Comparison of ENCODE assay signal across 1 cellular context in genomic region chr1:53160924-53161378, GRCh38.
TF ChIP-seq lines count a peak whose summit lies in the region.

No MANE protein-coding gene starts in this region.

TF ChIP-seq in HepG2, 621 proteins besides CTCF, POLR2A, EP300 and RAD21 (continued from another document and continues in another):
- no peak for TF ChIP-seq FUBP1 (CRISPR knock-in tag; IDR thresholded peaks at IDR 0.05; ENCODE audit: borderline replicate concordance)
- TF ChIP-seq MXD3 (CRISPR knock-in tag; IDR thresholded peaks at IDR 0.05), result 0 out of 2 replicates have a peak, but pooled peaks have one; percentile 19
- TF ChIP-seq MAF1 (CRISPR knock-in tag; IDR thresholded peaks at IDR 0.05; ENCODE audit: borderline replicate concordance), result no peak
- 0 out of 2 replicates have a peak, but pooled peaks have one; percentile 63 for TF ChIP-seq ZNF546 (CRISPR knock-in tag; conservative IDR thresholded peaks at IDR 0.05)
- TF ChIP-seq ZNF550 (CRISPR knock-in tag; IDR thresholded peaks at IDR 0.05; ENCODE audit: borderline replicate concordance), result no peak
- peak; percentile 82; the same call in 1 of the 2 replicates for TF ChIP-seq ZNF510 (CRISPR knock-in tag; IDR thresholded peaks at IDR 0.05; ENCODE audit: low read depth)
- 0 out of 2 replicates have a peak, but pooled peaks have one; percentile 42 for TF ChIP-seq ZNF337 (CRISPR knock-in tag; IDR thresholded peaks at IDR 0.05; ENCODE audit: borderline replicate concordance, low read depth)
- no peak for TF ChIP-seq ZNF790 (CRISPR knock-in tag; IDR thresholded peaks at IDR 0.05; ENCODE audit: borderline replicate concordance)
- peak; percentile 29; the same call in 1 of the 2 replicates for TF ChIP-seq ZNF143 (CRISPR knock-in tag; IDR thresholded peaks at IDR 0.05)
- peak; percentile 49; the same call in 1 of the 2 replicates for TF ChIP-seq GATAD1 (CRISPR knock-in tag; IDR thresholded peaks at IDR 0.05)
- no peak for TF ChIP-seq DBP (CRISPR knock-in tag; IDR thresholded peaks at IDR 0.05; ENCODE audit: not compliant biosample characterization)
- peak; percentile 66 for TF ChIP-seq HMGXB3 (CRISPR knock-in tag; IDR thresholded peaks at IDR 0.05; ENCODE audit: borderline replicate concordance)
- no peak for TF ChIP-seq ATM (IDR thresholded peaks at IDR 0.05; ENCODE audit: borderline replicate concordance)
- TF ChIP-seq MZF1 (CRISPR knock-in tag; IDR thresholded peaks at IDR 0.05; ENCODE audit: borderline replicate concordance), result 0 out of 2 replicates have a peak, but pooled peaks have one; percentile 48
- peak; percentile 68; the same call in 1 of the 2 replicates for TF ChIP-seq TCF7 (IDR thresholded peaks at IDR 0.05; ENCODE audit: low read depth)
- no peak for TF ChIP-seq CHD2 (IDR thresholded peaks at IDR 0.05; ENCODE audit: low read depth, low read length)
- no peak for TF ChIP-seq DDIT3 (CRISPR knock-in tag; IDR thresholded peaks at IDR 0.05)
- TF ChIP-seq ZKSCAN1 (IDR thresholded peaks at IDR 0.05; ENCODE audit: low read length), result peak; percentile 8; the same call in 1 of the 2 replicates
- TF ChIP-seq ZBED4 (CRISPR knock-in tag; IDR thresholded peaks at IDR 0.05; ENCODE audit: borderline replicate concordance), result peak; percentile 27; the same call in 1 of the 2 replicates
- peak; percentile 91 for TF ChIP-seq ZBTB7B (CRISPR knock-in tag; IDR thresholded peaks at IDR 0.05)
- no peak for TF ChIP-seq CSRNP1 (CRISPR knock-in tag; IDR thresholded peaks at IDR 0.05)
- TF ChIP-seq BCL6 (CRISPR knock-in tag; IDR thresholded peaks at IDR 0.05), result peak; percentile 83
- TF ChIP-seq ZNF609 (CRISPR knock-in tag; IDR thresholded peaks at IDR 0.05; ENCODE audit: borderline replicate concordance), result peak; percentile 97
- 0 out of 2 replicates have a peak, but pooled peaks have one; percentile 43 for TF ChIP-seq ZFP36L2 (CRISPR knock-in tag; IDR thresholded peaks at IDR 0.05)
- no peak for TF ChIP-seq TBP (CRISPR knock-in tag; IDR thresholded peaks at IDR 0.05)
- TF ChIP-seq NONO (IDR thresholded peaks at IDR 0.05), result no peak
- peak; percentile 91 for TF ChIP-seq NONO (CRISPR knock-in tag; conservative IDR thresholded peaks at IDR 0.05)
- peak; percentile 80 for TF ChIP-seq ZNF205 (CRISPR knock-in tag; IDR thresholded peaks at IDR 0.05)
- peak; percentile 98 for TF ChIP-seq FOXO1 (CRISPR knock-in tag; IDR thresholded peaks at IDR 0.05)
- TF ChIP-seq EHMT2 (IDR thresholded peaks at IDR 0.05; ENCODE audit: borderline replicate concordance, low read depth, low read length), result no peak; the same call in 1 of the 2 replicates
- TF ChIP-seq ZNF569 (CRISPR knock-in tag; IDR thresholded peaks at IDR 0.05; ENCODE audit: borderline replicate concordance), result no peak
- no peak for TF ChIP-seq CHD4 (IDR thresholded peaks at IDR 0.05; ENCODE audit: borderline replicate concordance, low read length)
- 0 out of 2 replicates have a peak, but pooled peaks have one; percentile 57 for TF ChIP-seq ZNF704 (CRISPR knock-in tag; IDR thresholded peaks at IDR 0.05; ENCODE audit: borderline replicate concordance)
- TF ChIP-seq SYNCRIP (IDR thresholded peaks at IDR 0.05; ENCODE audit: insufficient read depth, low read depth, low read length), result no peak
- 0 out of 2 replicates have a peak, but pooled peaks have one; percentile 48 for TF ChIP-seq NCOA1 (CRISPR knock-in tag; IDR thresholded peaks at IDR 0.05)
- peak; percentile 96 for TF ChIP-seq TBX2 (CRISPR knock-in tag; IDR thresholded peaks at IDR 0.05; ENCODE audit: borderline replicate concordance)
- peak; percentile 39; the same call in 1 of the 2 replicates for TF ChIP-seq ATF3 (CRISPR knock-in tag; IDR thresholded peaks at IDR 0.05)
- no peak for TF ChIP-seq CENPX (CRISPR knock-in tag; IDR thresholded peaks at IDR 0.05)
